In genomic region chr2:134142903-134143302, GRCh38 we compare ENCODE assay signal across 1 cellular context.
TF ChIP-seq lines count a peak whose summit lies in the region.

No MANE protein-coding gene starts in this region.

TF ChIP-seq in A549, 52 proteins besides CTCF, POLR2A, EP300 and RAD21 (continued from another document):
- TF ChIP-seq PHF8 (IDR thresholded peaks at IDR 0.05; ENCODE audit: borderline replicate concordance, low read depth) (no peak), CBX2 (IDR thresholded peaks at IDR 0.05; ENCODE audit: borderline replicate concordance, low read depth) (no peak), MYC (IDR thresholded peaks at IDR 0.05; ENCODE audit: borderline replicate concordance, low read length) (no peak)
